10 cellular contexts compared by ENCODE assay signal in genomic region chr4:6658204-6658585, GRCh38. TPM values are rescaled to one million over a fixed set of nuclear protein-coding genes. Genes with fewer than 3 reads are reported as not detected.
DNase-seq lines count a peak whose midpoint lies in the region; ATAC-seq and TF ChIP-seq lines count a peak whose summit lies in the region.
"Had no signal": no experiment of that assay in that cellular context is flagged by ENCODE, and none has a peak within 500 bp of the region (broad histone marks: within the 10 kb centered on the region; RNA-seq: fewer than 3 reads in every experiment).

No MANE protein-coding gene starts in this region.

- H3K9me1 ChIP-seq in IMR-90 (ENCODE audit: insufficient read depth, low read length): no peaks in the 10 kb centered on the region

- no peak overlapping the region for H3K18ac ChIP-seq in IMR-90 (ENCODE audit: low read depth, low read length)

- H3K27ac ChIP-seq in ACC112 (ENCODE audit: low read depth, low read length): no peak overlapping the region
- H3K27ac ChIP-seq in IMR-90 (ENCODE audit: insufficient read depth, low read length): no peak overlapping the region
- H3K27ac ChIP-seq in esophagus squamous epithelium: peak overlapping the region; percentile 40 to 79 (median 71)
- peak overlapping the region; percentile 36 to 65 for H3K27ac ChIP-seq in ovary
- H3K27ac ChIP-seq: PC-9 had no signal

- no peak for TF ChIP-seq EP300 in ovary (IDR thresholded peaks at IDR 0.05)

- no peaks in the 10 kb centered on the region for H4K20me1 ChIP-seq in IMR-90 (ENCODE audit: insufficient read depth, low read length)

- no peak overlapping the region for H3K4me2 ChIP-seq in IMR-90 (ENCODE audit: low read depth, low read length)
- H3K4me2 ChIP-seq: PC-9 had no signal

- POLR2A ChIA-PET in IMR-90 (lab: Charles Lee; ENCODE audit: unreplicated experiment): interaction anchor here (0.6 kb wide), 1 partner anchor 18 kb away, joined by 5 read pairs; the partner anchor contains the start of gene MRFAP1

- H3K9me3 ChIP-seq in IMR-90 (ENCODE audit: control insufficient read depth, insufficient read depth, low read length) (no peaks in the 10 kb centered on the region), esophagus squamous epithelium (no peaks in the 10 kb centered on the region), ovary (no peaks in the 10 kb centered on the region)

- ATAC-seq in IMR-90 (ENCODE audit: low read depth): peak; percentile 35
- ATAC-seq in HG03095 (IDR thresholded peaks at IDR 0.05; ENCODE audit: unreplicated experiment): no peak
- ATAC-seq in GM18909 (IDR thresholded peaks at IDR 0.05; ENCODE audit: poor library complexity, unreplicated experiment): no peak
- no peak for ATAC-seq in HG02973 (IDR thresholded peaks at IDR 0.05; ENCODE audit: unreplicated experiment)

- no peak overlapping the region for H2BK5ac ChIP-seq in IMR-90 (ENCODE audit: low read depth, low read length, poor library complexity, severe bottlenecking)

- TF ChIP-seq RAD21 in IMR-90 (IDR thresholded peaks at IDR 0.05; ENCODE audit: low read length): no peak

- peak overlapping the region; percentile 63 for H2AK9ac ChIP-seq in IMR-90 (replicated peaks; ENCODE audit: low read depth, low read length, poor library complexity)

- DNase-seq in IMR-90: no peak
- DNase-seq in esophagus squamous epithelium (lab: John Stamatoyannopoulos, UW): no peak
- DNase-seq in ovary: no peak
- no peak for DNase-seq in DMS 273 treated with DMSO at 0.1 percent for 48 hours (lab: John Stamatoyannopoulos, UW)
- DNase-seq: NCI-H1436, PC-9 had no signal

- H4K5ac ChIP-seq in IMR-90 (ENCODE audit: low read depth, low read length): no peak overlapping the region

- H2BK120ac ChIP-seq in IMR-90 (ENCODE audit: low read depth, low read length): no peak overlapping the region

- no peaks in the 10 kb centered on the region for H3K79me1 ChIP-seq in IMR-90 (ENCODE audit: low read depth in 1 of 2, low read length in 2 of 2)

- H3K56ac ChIP-seq in IMR-90 (ENCODE audit: extremely low read depth, insufficient read depth, low read length): no peak overlapping the region

- H3K4me1 ChIP-seq in ACC112 (ENCODE audit: control insufficient read depth, insufficient read depth, low read length, unreplicated experiment) (peaks cover 7% of the 10 kb centered on the region), IMR-90 (ENCODE audit: control insufficient read depth, insufficient read depth, low read length) (no peaks in the 10 kb centered on the region), esophagus squamous epithelium (peaks cover 0 to 23% (median 10%) of the 10 kb centered on the region in 3 donors), ovary (ENCODE audit: insufficient read depth) (no peaks in the 10 kb centered on the region)

- H2AFZ ChIP-seq in ACC112 (ENCODE audit: low read length, unreplicated experiment) (peak overlapping the region; percentile 51), IMR-90 (replicated peaks; ENCODE audit: low read length, poor library complexity) (peak overlapping the region; percentile 85)
- H2AFZ ChIP-seq: PC-9 had no signal

- H3K79me2 ChIP-seq in ACC112 (ENCODE audit: control insufficient read depth, insufficient read depth, low read length, unreplicated experiment): no peaks in the 10 kb centered on the region

- H3K27me3 ChIP-seq in ACC112 (ENCODE audit: insufficient read depth, low read length) (no peaks in the 10 kb centered on the region), IMR-90 (ENCODE audit: control insufficient read depth, insufficient read depth, low read length) (peaks cover 6% of the 10 kb centered on the region), esophagus squamous epithelium (peaks cover 0 to 4% (median 0%) of the 10 kb centered on the region in 4 donors), ovary (no peaks in the 10 kb centered on the region)

- intact Hi-C loops in IMR-90 (cut with micrococcal nuclease): no loop called here
- intact Hi-C loops in esophagus squamous epithelium (cut with DNase I): no loop called here
- intact Hi-C loops in ovary (cut with DNase I): no loop called here

- H3K14ac ChIP-seq in IMR-90 (replicated peaks; ENCODE audit: low read depth, low read length): no peak overlapping the region

- in situ Hi-C loops in IMR-90 (cut with MboI; ENCODE audit: low sequenced_read_pairs): no loop called here

- H4K91ac ChIP-seq in IMR-90 (ENCODE audit: insufficient read depth, low read depth, low read length): no peak overlapping the region; the same call in 1 of the 2 replicates

- H3K23ac ChIP-seq in IMR-90 (ENCODE audit: low read depth, low read length): peak overlapping the region; percentile 59

- H2BK20ac ChIP-seq in IMR-90 (ENCODE audit: low read depth, low read length): no peak overlapping the region

- H3K4me3 ChIP-seq in ACC112 (ENCODE audit: low read depth, low read length) (peak overlapping the region; percentile 70), IMR-90 (ENCODE audit: insufficient read depth, low read depth, low read length) (no peak overlapping the region), esophagus squamous epithelium (peak overlapping the region; percentile 27 to 65 (median 40)), ovary (peak overlapping the region; percentile 41)
- H3K4me3 ChIP-seq: PC-9 had no signal

- H3K4ac ChIP-seq in IMR-90 (ENCODE audit: low read depth, low read length): no peak overlapping the region

- H2AK5ac ChIP-seq in IMR-90 (ENCODE audit: low read depth, low read length): no peak overlapping the region; the same call in 1 of the 2 replicates

- 100% methylated on average over 2 of the region's 7 CpGs; no CpG with 5 or more reads in 1 of the 2 experiments for WGBS in IMR-90 (ENCODE audit: extremely low coverage in 2 of 2, insufficient read length in 1 of 2), 2 experiments
- WGBS in esophagus squamous epithelium, 2 donors: 87 to 96% methylated on average over 7 of the region's 7 CpGs
- 81 to 91% (median 88%) methylated on average over 7 of the region's 7 CpGs for WGBS in ovary, 3 donors

- H2BK15ac ChIP-seq in IMR-90 (ENCODE audit: low read depth, low read length): no peak overlapping the region

- dilution Hi-C loops in IMR-90 (cut with HindIII; ENCODE audit: low sequenced_read_pairs, unreplicated experiment): no loop called here

- TF ChIP-seq CTCF in IMR-90 (conservative IDR thresholded peaks at IDR 0.05; ENCODE audit: low read depth, low read length): no peak
- no peak for TF ChIP-seq CTCF in esophagus squamous epithelium (IDR thresholded peaks at IDR 0.05)
- TF ChIP-seq CTCF in ovary (IDR thresholded peaks at IDR 0.05): no peak

- no peak for TF ChIP-seq POLR2A in IMR-90 (IDR thresholded peaks at IDR 0.05; ENCODE audit: low read depth, low read length)
- no peak for TF ChIP-seq POLR2A in esophagus squamous epithelium (IDR thresholded peaks at IDR 0.05)
- no peak for TF ChIP-seq POLR2A in ovary (IDR thresholded peaks at IDR 0.05)

- no peaks in the 10 kb centered on the region for H3K36me3 ChIP-seq in ACC112 (ENCODE audit: insufficient read depth, low read length)
- no peaks in the 10 kb centered on the region for H3K36me3 ChIP-seq in IMR-90 (ENCODE audit: control insufficient read depth, insufficient read depth, low read length)
- H3K36me3 ChIP-seq in esophagus squamous epithelium: no peaks in the 10 kb centered on the region
- H3K36me3 ChIP-seq in ovary: no peaks in the 10 kb centered on the region

- no peak overlapping the region for H3K9ac ChIP-seq in IMR-90 (ENCODE audit: low read depth, low read length)

- peak overlapping the region in 1 of 2 experiments; percentile 68; a peak in 2 of 4 replicates for H4K8ac ChIP-seq in IMR-90 (ENCODE audit: low read depth in 2 of 2, low read length in 2 of 2)

- BruUV-seq in IMR-90 (replicated peaks; lab: Mats Ljungman, UMichigan): no TSS peak

- CTCF ChIA-PET in IMR-90 (lab: Yijun Ruan, JAX): no interaction called here

TF ChIP-seq in IMR-90, 13 proteins besides CTCF, POLR2A, EP300 and RAD21 (continues in another document):
- TF ChIP-seq, protein P1, sequence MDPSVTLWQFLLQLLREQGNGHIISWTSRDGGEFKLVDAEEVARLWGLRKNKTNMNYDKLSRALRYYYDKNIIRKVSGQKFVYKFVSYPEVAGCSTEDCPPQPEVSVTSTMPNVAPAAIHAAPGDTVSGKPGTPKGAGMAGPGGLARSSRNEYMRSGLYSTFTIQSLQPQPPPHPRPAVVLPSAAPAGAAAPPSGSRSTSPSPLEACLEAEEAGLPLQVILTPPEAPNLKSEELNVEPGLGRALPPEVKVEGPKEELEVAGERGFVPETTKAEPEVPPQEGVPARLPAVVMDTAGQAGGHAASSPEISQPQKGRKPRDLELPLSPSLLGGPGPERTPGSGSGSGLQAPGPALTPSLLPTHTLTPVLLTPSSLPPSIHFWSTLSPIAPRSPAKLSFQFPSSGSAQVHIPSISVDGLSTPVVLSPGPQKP (IDR thresholded peaks at IDR 0.05; ENCODE audit: borderline replicate concordance, low read depth, low read length): no peak
- TF ChIP-seq CEBPB (IDR thresholded peaks at IDR 0.05; ENCODE audit: low read depth, low read length) (no peak), MAFK (IDR thresholded peaks at IDR 0.05; ENCODE audit: low read depth, low read length) (no peak)

RNA-seq across cellular contexts. Expression of gene MRFAP1, which starts 17.7 kb away (rescaled TPM):
- total RNA-seq in IMR-90 (2012; rRNA removed) (65.4 and 131 TPM in 2 replicates), esophagus squamous epithelium (100 to 1,000 TPM; 147 to 234 (median 186) TPM), ovary (100 to 1,000 TPM; 154 to 367 (median 300) TPM)
- polyA plus RNA-seq in IMR-90 (2012; rRNA removed) (268 and 279 TPM in 2 replicates), ovary (100 to 1,000 TPM; 340 to 351 TPM)
- 176 and 281 TPM in 2 replicates for polyA plus RNA-seq in IMR-90 (2012; cell fraction: cytosol; rRNA removed)
- polyA plus RNA-seq in IMR-90 (2012; cell fraction: nucleus; rRNA removed; ENCODE audit: low replicate concordance): 72.6 and 119 TPM in 2 replicates

RNA-seq across cellular contexts. Expression of gene S100P, which starts 35.5 kb away (rescaled TPM):
- total RNA-seq in IMR-90 (2012; rRNA removed) (not detected in 2 replicates), esophagus squamous epithelium (10 to 100 TPM; 15.8 to 65.8 (median 51.8) TPM), ovary (1 to 10 TPM in 1 of 7 donors, under 1 TPM in 4, not detected in 2; 0.37 to 2.1 (median 0.81) TPM)
- polyA plus RNA-seq in IMR-90 (2012; rRNA removed) (not detected in 2 replicates), ovary (under 1 TPM in 1 of 2 donors, not detected in 1; 0.97 TPM)
- not detected in 2 replicates for polyA plus RNA-seq in IMR-90 (2012; cell fraction: cytosol; rRNA removed)
- 0.06 TPM in 1 of 2 replicates, not detected in the other for polyA plus RNA-seq in IMR-90 (2012; cell fraction: nucleus; rRNA removed; ENCODE audit: low replicate concordance)

RNA-seq across cellular contexts. Expression of gene MRFAP1L1, which starts 51.5 kb away (rescaled TPM):
- total RNA-seq in IMR-90 (2012; rRNA removed) (31.7 and 64.2 TPM in 2 replicates), esophagus squamous epithelium (10 to 100 TPM; 29.5 to 63.5 (median 48.2) TPM), ovary (10 to 100 TPM; 59.3 to 73.6 (median 65.3) TPM)
- polyA plus RNA-seq in IMR-90 (2012; rRNA removed) (41.7 and 47.0 TPM in 2 replicates), ovary (10 to 100 TPM; 65.1 to 80.6 TPM)
- polyA plus RNA-seq in IMR-90 (2012; cell fraction: cytosol; rRNA removed): 21.2 and 35.5 TPM in 2 replicates
- 7.2 and 19.4 TPM in 2 replicates for polyA plus RNA-seq in IMR-90 (2012; cell fraction: nucleus; rRNA removed; ENCODE audit: low replicate concordance)

RNA-seq across cellular contexts. Expression of gene BLOC1S4, which starts 57.8 kb away (rescaled TPM):
- total RNA-seq in IMR-90 (2012; rRNA removed): 8.8 and 13.3 TPM in 2 replicates
- polyA plus RNA-seq in IMR-90 (2012; rRNA removed): 22.1 and 24.2 TPM in 2 replicates
- 7.3 and 27.7 TPM in 2 replicates for polyA plus RNA-seq in IMR-90 (2012; cell fraction: cytosol; rRNA removed)
- 8.6 and 17.4 TPM in 2 replicates for polyA plus RNA-seq in IMR-90 (2012; cell fraction: nucleus; rRNA removed; ENCODE audit: low replicate concordance)
- total RNA-seq in esophagus squamous epithelium: 10 to 100 TPM; 12.4 to 19.6 (median 14.3) TPM
- total RNA-seq in ovary: 10 to 100 TPM; 15.4 to 26.9 (median 18.9) TPM
- polyA plus RNA-seq in ovary: 10 to 100 TPM in 1 of 2 donors, 1 to 10 TPM in 1; 8.8 to 15.4 TPM

Comparison
In these comparisons a context has a peak if more than half of its experiments do, and no peak if none do; other contexts are left out.
1. H3K27ac ChIP-seq: peak in esophagus squamous epithelium (4 of 4) and ovary (2 of 2); none in ACC112 (single experiment) and IMR-90 (single experiment).
2. RNA of gene S100P, which starts 35.5 kb away (total RNA-seq): 15.8 to 65.8 TPM in esophagus squamous epithelium; 0.37 to 2.1 TPM in ovary and not detected in IMR-90; every median in the first group is over 4 times any median in the second.